37 cellular contexts compared by ENCODE assay signal in genomic region chr20:24894967-24895366, GRCh38. TPM values are rescaled to one million over a fixed set of nuclear protein-coding genes. Genes with fewer than 3 reads are reported as not detected.
"Had no signal": no experiment of that assay in that cellular context is flagged by ENCODE, and none has a peak within 500 bp of the region (broad histone marks: within the 10 kb centered on the region; RNA-seq: fewer than 3 reads in every experiment).

No MANE protein-coding gene starts in this region.

- H2AFZ ChIP-seq: PC-9 had no signal

- H3K4me1 ChIP-seq: SJCRH30 had no signal

- ATAC-seq: Panc1, Right ventricle myocardium inferior, SK-N-SH treated with all-trans-retinoic acid at 6 μM for 48 hours had no signal

- H3K27me3 ChIP-seq: SJCRH30 had no signal

- H3K4me3 ChIP-seq: PC-9, SJCRH30, SK-N-MC had no signal

- H3K27ac ChIP-seq: KMS-11, PC-9, RWPE1, SJCRH30, SK-N-MC had no signal

- H3K4me2 ChIP-seq: KMS-11, PC-9 had no signal

- DNase-seq: Karpas-422, MM.1S, MV-4-11, NCI-H1092, NCI-H1105, NCI-H1417 treated with DMSO at 0.1 percent for 48 hours, NCI-H146, NCI-H1694, NCI-H187, NCI-H1930, NCI-H2029 treated with DMSO at 0.1 percent for 48 hours, NCI-H2081 treated with DMSO at 0.1 percent for 48 hours, NCI-H2107, NCI-H2171, NCI-H226, NCI-H446 treated with DMSO at 0.1 percent for 48 hours, NCI-H510A, NCI-H524, NCI-H526, NCI-H69, NCI-H748 treated with DMSO at 0.1 percent for 48 hours, NCI-H82, PC-9, SHP77, SIG-M5, SJCRH30, SW 1271 had no signal

- FAIRE-seq: RCC 7860 had no signal

- H3K36me3 ChIP-seq: SJCRH30 had no signal

RNA-seq across cellular contexts. Expression of gene CST7, which starts 54.1 kb away (rescaled TPM):
- total RNA-seq: LHCN-M2, MCF 10A, OCI-LY7, PC-9, SJCRH30 had no signal
